Comparison of ENCODE assay signal across 13 cellular contexts in the genomic region with DNA sequence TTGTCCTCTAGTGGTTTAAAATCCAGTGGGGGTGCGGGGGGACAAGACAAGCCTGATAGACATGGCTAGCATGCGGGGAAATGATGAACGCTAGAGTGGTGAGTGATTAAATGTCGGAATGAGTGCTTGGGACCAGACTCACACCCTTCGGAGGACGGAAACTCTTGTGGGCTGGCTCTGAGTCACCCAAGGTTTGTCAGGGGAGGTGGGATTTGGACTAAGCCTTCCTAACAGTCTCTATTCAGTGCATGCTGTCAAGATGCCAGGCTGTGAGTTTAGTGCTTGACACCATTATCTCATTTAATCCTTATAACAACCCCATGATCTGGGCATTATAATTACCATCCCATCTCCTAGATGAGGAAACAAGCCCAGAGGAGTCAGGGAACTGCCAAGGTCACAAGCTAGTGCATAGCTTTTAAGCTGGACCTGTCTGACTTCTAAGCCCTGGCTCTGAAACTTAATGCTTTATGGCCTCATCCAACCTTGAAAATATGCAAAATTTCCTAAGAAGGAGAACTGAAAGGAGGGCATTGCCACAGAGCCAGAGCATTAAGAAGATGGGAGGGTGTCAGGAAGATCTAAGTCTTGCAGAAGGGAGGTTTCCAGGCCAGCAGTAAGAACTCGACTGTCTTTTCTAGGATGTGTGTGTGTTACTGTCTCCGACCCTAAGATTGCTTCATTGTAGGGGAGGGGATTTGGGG.
A peak's percentile ranks its signal among the peaks of the same experiment; 100 is the strongest.
DNase-seq lines count a peak whose midpoint lies in the region; TF ChIP-seq lines count a peak whose summit lies in the region.
"Had no signal": no experiment of that assay in that cellular context is flagged by ENCODE, and none has a peak within 500 bp of the region (broad histone marks: within the 10 kb centered on the region; RNA-seq: fewer than 3 reads in every experiment).

No MANE protein-coding gene starts in this region.

- no peaks in the 10 kb centered on the region for H3F3A ChIP-seq in DOHH2 (ENCODE audit: control insufficient read depth, insufficient read depth)

- H3K27me3 Mint-ChIP-seq in neural crest cell (ENCODE audit: low read depth), result no peaks in the 10 kb centered on the region

- H3K36me3 ChIP-seq in DOHH2 (ENCODE audit: control insufficient read depth, low read length), result no peaks in the 10 kb centered on the region
- H3K36me3 ChIP-seq: sigmoid colon, thoracic aorta had no signal

- H3K4me1 Mint-ChIP-seq in neural crest cell, result no peaks in the 10 kb centered on the region
- H3K4me1 Mint-ChIP-seq: activated naive CD4-positive, alpha-beta T cell treated with anti-CD3 and anti-CD28 coated beads, Interleukin-2, amount 10 ng/mL, durations not matched to agents 7 days and 5 days had no signal

- H3K4me2 ChIP-seq in DOHH2 (ENCODE audit: low read length), result peak overlapping the region; percentile 57

- H3K36me3 Mint-ChIP-seq in neural crest cell (ENCODE audit: low read depth), result no peaks in the 10 kb centered on the region
- H3K36me3 Mint-ChIP-seq: activated naive CD4-positive, alpha-beta T cell treated with anti-CD3 and anti-CD28 coated beads, Interleukin-2, amount 10 ng/mL, durations not matched to agents 7 days and 5 days had no signal

- no peaks in the 10 kb centered on the region for H3K79me2 ChIP-seq in DOHH2 (ENCODE audit: control insufficient read depth, low read length)

- H3K9me2 ChIP-seq in DOHH2 (replicated peaks; ENCODE audit: control insufficient read depth, low read length), result no peaks in the 10 kb centered on the region

- peak overlapping the region; percentile 60 for H3K27ac Mint-ChIP-seq in neural crest cell (ENCODE audit: unreplicated experiment)
- H3K27ac Mint-ChIP-seq: activated naive CD4-positive, alpha-beta T cell treated with anti-CD3 and anti-CD28 coated beads, Interleukin-2, amount 10 ng/mL, durations not matched to agents 7 days and 5 days; naive thymus-derived CD4-positive, alpha-beta T cell had no signal

- no peaks in the 10 kb centered on the region for H3K9me3 ChIP-seq in DOHH2 (ENCODE audit: control insufficient read depth, insufficient read depth, low read length)
- H3K9me3 ChIP-seq: sigmoid colon, thoracic aorta had no signal

- no peaks in the 10 kb centered on the region for H3K9me3 Mint-ChIP-seq in neural crest cell
- H3K9me3 Mint-ChIP-seq: activated naive CD4-positive, alpha-beta T cell treated with anti-CD3 and anti-CD28 coated beads, Interleukin-2, amount 10 ng/mL, durations not matched to agents 7 days and 5 days; naive thymus-derived CD4-positive, alpha-beta T cell had no signal

- H3K27me3 ChIP-seq in DOHH2 (ENCODE audit: control insufficient read depth, low read length), result peaks cover 8% of the 10 kb centered on the region; the same call in 1 of the 2 replicates

- no peak for TF ChIP-seq CTCF in DOHH2 (IDR thresholded peaks at IDR 0.05; ENCODE audit: low read depth, low read length, poor library complexity, severe bottlenecking)
- no peak for TF ChIP-seq CTCF in neural crest cell (conservative IDR thresholded peaks at IDR 0.05)

- no peak overlapping the region for H3K27ac ChIP-seq in DOHH2 (ENCODE audit: low read depth, low read length)
- H3K27ac ChIP-seq: thoracic aorta had no signal

- H3K4me1 ChIP-seq in DOHH2 (ENCODE audit: control insufficient read depth, low read length), result peaks cover 38% of the 10 kb centered on the region

- DNase-seq in HT1080 (ENCODE audit: low read depth) (peak; percentile 92), amniotic epithelial cell (ENCODE audit: low read depth) (peak; percentile 81), neural crest cell (ENCODE audit: low read depth, low spot score) (no peak), NK-92 (lab: John Stamatoyannopoulos, UW; ENCODE audit: unreplicated experiment) (no peak), anterior cingulate cortex (lab: John Stamatoyannopoulos, UW) (no peak), COR-L47 (lab: John Stamatoyannopoulos, UW) (no peak)
- DNase-seq: activated naive CD4-positive, alpha-beta T cell treated with anti-CD3 and anti-CD28 coated beads, Interleukin-2, amount 10 ng/mL, durations not matched to agents 7 days and 5 days; naive thymus-derived CD4-positive, alpha-beta T cell; NCI-H2227 treated with DMSO at 0.1 percent for 48 hours; T1000 had no signal

- H3K4me3 Mint-ChIP-seq in neural crest cell, result no peak overlapping the region
- H3K4me3 Mint-ChIP-seq: activated naive CD4-positive, alpha-beta T cell treated with anti-CD3 and anti-CD28 coated beads, Interleukin-2, amount 10 ng/mL, durations not matched to agents 7 days and 5 days; naive thymus-derived CD4-positive, alpha-beta T cell had no signal

- H3K4me3 ChIP-seq in DOHH2 (ENCODE audit: low read length), result peak overlapping the region; percentile 32; the same call in 1 of the 2 replicates
- H3K4me3 ChIP-seq: sigmoid colon, thoracic aorta had no signal

- no peaks in the 10 kb centered on the region for H4K20me1 ChIP-seq in DOHH2 (ENCODE audit: control insufficient read depth, insufficient read depth, low read depth, low read length)

Comparison
In these comparisons a context has a peak if more than half of its experiments do, and no peak if none do; other contexts are left out.
1. DNase-seq: peak in HT1080 (single experiment) and amniotic epithelial cell (single experiment); none in neural crest cell (single experiment), NK-92 (single experiment), anterior cingulate cortex (0 of 58) and COR-L47 (single experiment).